In genomic region chr16:1317479-1318267, GRCh38 we compare ENCODE assay signal across 18 cellular contexts.
"Had no signal": no experiment of that assay in that cellular context is flagged by ENCODE, and none has a peak within 500 bp of the region (broad histone marks: within the 10 kb centered on the region; RNA-seq: fewer than 3 reads in every experiment).

No MANE protein-coding gene starts in this region.

- H3K9me3 Mint-ChIP-seq: activated naive CD8-positive, alpha-beta T cell treated with anti-CD3 and anti-CD28 coated beads, Interleukin-2, amount 10 ng/mL, durations not matched to agents 7 days and 5 days; T-cell had no signal

- ATAC-seq: activated CD8-positive, alpha-beta T cell treated with anti-CD3 and anti-CD28 coated beads, Interleukin-2, amount 10 ng/mL, durations not matched to agents 7 days and 5 days; body of pancreas; left lung had no signal

- H3K4me1 ChIP-seq: colonic mucosa, pancreas had no signal

- H3K27me3 Mint-ChIP-seq: activated naive CD8-positive, alpha-beta T cell treated with anti-CD3 and anti-CD28 coated beads, Interleukin-2, amount 10 ng/mL, durations not matched to agents 7 days and 5 days; T-cell had no signal

- H3K4me3 Mint-ChIP-seq: activated CD8-positive, alpha-beta T cell treated with anti-CD3 and anti-CD28 coated beads, Interleukin-2, amount 10 ng/mL, durations not matched to agents 7 days and 5 days; activated naive CD8-positive, alpha-beta T cell treated with anti-CD3 and anti-CD28 coated beads, Interleukin-2, amount 10 ng/mL, durations not matched to agents 7 days and 5 days; T-cell had no signal

- H3K27ac Mint-ChIP-seq: activated CD8-positive, alpha-beta T cell treated with anti-CD3 and anti-CD28 coated beads, Interleukin-2, amount 10 ng/mL, durations not matched to agents 7 days and 5 days; activated naive CD8-positive, alpha-beta T cell treated with anti-CD3 and anti-CD28 coated beads, Interleukin-2, amount 10 ng/mL, durations not matched to agents 7 days and 5 days; T-cell had no signal

- DNase-seq: activated CD4-positive, alpha-beta T cell treated with anti-CD3 and anti-CD28 coated beads for 48 hours; activated CD4-positive, CD25-positive, alpha-beta regulatory T cell; activated CD8-positive, alpha-beta memory T cell treated with anti-CD3 and anti-CD28 coated beads, Interleukin-2, amount 50 U/mL, for 4 hours; activated CD8-positive, alpha-beta T cell treated with anti-CD3 and anti-CD28 coated beads, Interleukin-2, amount 10 ng/mL, durations not matched to agents 7 days and 5 days; activated naive CD8-positive, alpha-beta T cell treated with anti-CD3 and anti-CD28 coated beads, Interleukin-2, amount 10 ng/mL, durations not matched to agents 7 days and 5 days; body of pancreas; caudate nucleus; colonic mucosa; head of caudate nucleus; kidney; left lung; mammary epithelial cell; pancreas; spleen; stimulated activated CD4-positive, alpha-beta T cell treated with anti-CD3 and anti-CD28 coated beads, Interleukin-4, amount 100 ng/mL, for 4 hours; T-cell; T1000 had no signal

- H3K9me3 ChIP-seq: body of pancreas, colonic mucosa, left lung, pancreas, spleen had no signal

- H3K27me3 ChIP-seq: body of pancreas, colonic mucosa, left lung, pancreas, spleen had no signal

- FAIRE-seq: frontal cortex, kidney, pancreas had no signal

- H3K4me3 ChIP-seq: body of pancreas, colonic mucosa, left lung, pancreas, spleen had no signal

- H3K27ac ChIP-seq: body of pancreas, colonic mucosa, left lung, pancreas, spleen had no signal
